In genomic region chr6:133973109-133973971, GRCh38 we compare ENCODE assay signal across 1 cellular context.
TF ChIP-seq lines count a peak whose summit lies in the region.

No MANE protein-coding gene starts in this region.

TF ChIP-seq in HEK293, 187 proteins besides CTCF, POLR2A, EP300 and RAD21 (continued from another document):
- TF ChIP-seq MZF1 (tag by site-specific recombination; IDR thresholded peaks at IDR 0.05; ENCODE audit: borderline replicate concordance) = no peak
- no peak for TF ChIP-seq ATF2 (tag by site-specific recombination; IDR thresholded peaks at IDR 0.05; ENCODE audit: low read depth)
- TF ChIP-seq ZNF184 (tag by site-specific recombination; IDR thresholded peaks at IDR 0.05) = no peak; the same call in 1 of the 2 replicates
- TF ChIP-seq KLF1 (tag by site-specific recombination; IDR thresholded peaks at IDR 0.05) = no peak
- no peak for TF ChIP-seq ZNF350 (tag by site-specific recombination; IDR thresholded peaks at IDR 0.05)
- no peak for TF ChIP-seq ZNF626 (tag by site-specific recombination; IDR thresholded peaks at IDR 0.05)
- TF ChIP-seq ZNF398 (tag by site-specific recombination; IDR thresholded peaks at IDR 0.05) = no peak
- TF ChIP-seq ZBTB26 (tag by site-specific recombination; optimal IDR thresholded peaks at IDR 0.05) = no peak
- TF ChIP-seq, protein P1, sequence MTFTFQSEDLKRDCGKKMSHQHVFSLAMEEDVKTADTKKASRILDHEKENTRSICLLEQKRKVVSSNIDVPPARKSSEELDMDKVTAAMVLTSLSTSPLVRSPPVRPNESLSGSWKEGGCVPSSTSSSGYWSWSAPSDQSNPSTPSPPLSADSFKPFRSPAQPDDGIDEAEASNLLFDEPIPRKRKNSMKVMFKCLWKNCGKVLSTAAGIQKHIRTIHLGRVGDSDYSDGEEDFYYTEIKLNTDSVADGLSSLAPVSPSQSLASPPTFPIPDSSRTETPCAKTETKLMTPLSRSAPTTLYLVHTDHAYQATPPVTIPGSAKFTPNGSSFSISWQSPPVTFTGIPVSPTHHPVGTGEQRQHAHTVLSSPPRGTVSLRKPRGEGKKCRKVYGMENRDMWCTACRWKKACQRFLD (tag by site-specific recombination; IDR thresholded peaks at IDR 0.05) = no peak
- TF ChIP-seq IKZF3 (tag by site-specific recombination; IDR thresholded peaks at IDR 0.05) = no peak
- no peak for TF ChIP-seq ZNF132 (tag by site-specific recombination; IDR thresholded peaks at IDR 0.05; ENCODE audit: borderline replicate concordance)
- TF ChIP-seq TCF7L2 (IDR thresholded peaks at IDR 0.05; ENCODE audit: borderline replicate concordance, low read depth, low read length) = no peak
- TF ChIP-seq ZNF791 (tag by site-specific recombination; IDR thresholded peaks at IDR 0.05) = no peak
- peak; percentile 94 for TF ChIP-seq ZNF654 (tag by site-specific recombination; IDR thresholded peaks at IDR 0.05; ENCODE audit: low read depth)
- TF ChIP-seq ZBTB17 (tag by site-specific recombination; IDR thresholded peaks at IDR 0.05) = peak; percentile 32; the same call in 1 of the 2 replicates
- no peak for TF ChIP-seq ZNF416 (tag by site-specific recombination; IDR thresholded peaks at IDR 0.05)
- TF ChIP-seq ZNF692 (tag by site-specific recombination; IDR thresholded peaks at IDR 0.05) = no peak
- no peak for TF ChIP-seq ZNF19 (tag by site-specific recombination; IDR thresholded peaks at IDR 0.05; ENCODE audit: low read depth)
- TF ChIP-seq ZSCAN18 (tag by site-specific recombination; IDR thresholded peaks at IDR 0.05) = no peak
- no peak for TF ChIP-seq ZNF785 (tag by site-specific recombination; IDR thresholded peaks at IDR 0.05)
- TF ChIP-seq KLF10 (tag by site-specific recombination; IDR thresholded peaks at IDR 0.05) = peak; percentile 9; the same call in 1 of the 2 replicates
- TF ChIP-seq ZNF521 (tag by site-specific recombination; IDR thresholded peaks at IDR 0.05) = no peak
